ENCODE assay signal across 8 cellular contexts in the genomic region with DNA sequence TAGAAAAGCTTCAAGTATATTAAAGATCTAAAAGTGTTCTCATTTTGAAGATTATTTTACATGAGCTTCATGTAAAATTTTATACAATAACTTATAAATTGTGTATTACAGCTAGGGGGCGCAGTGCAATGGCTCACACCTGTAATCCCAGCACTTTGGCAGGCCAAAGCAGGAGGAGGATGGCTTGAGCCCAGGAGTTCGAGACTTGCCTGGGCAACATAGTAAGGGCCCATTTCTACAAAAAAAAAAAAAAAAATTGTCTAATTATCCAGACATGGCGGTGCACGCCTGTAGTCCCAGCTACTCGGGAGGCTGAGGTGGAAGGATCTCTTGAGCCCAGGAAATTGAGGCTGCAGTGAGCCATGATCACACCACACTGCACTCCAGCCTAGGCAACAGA. TPM values are rescaled to one million over a fixed set of nuclear protein-coding genes. Genes with fewer than 3 reads are reported as not detected.
DNase-seq lines count a peak whose midpoint lies in the region; ATAC-seq and TF ChIP-seq lines count a peak whose summit lies in the region.

No MANE protein-coding gene starts in this region.

- H3K36me3 Mint-ChIP-seq in activated naive CD4-positive, alpha-beta T cell treated with anti-CD3 and anti-CD28 coated beads, Interleukin-2, amount 50 U/mL, for 72 hours, result no peaks in the 10 kb centered on the region

- H3K4me3 ChIP-seq in OCI-LY7 (ENCODE audit: low read depth, low read length, poor library complexity, severe bottlenecking) (no peak overlapping the region), kidney epithelial cell (ENCODE audit: low read depth, low read length) (no peak overlapping the region)

- CTCF ChIA-PET in OCI-LY7 (lab: Charles Lee; ENCODE audit: unreplicated experiment), result interaction anchor here (0.6 to 1.1 kb wide), 3 partner anchors 12 to 136 kb away, joined by 3 read pairs; no protein-coding TSS in a partner anchor

- TF ChIP-seq CTCF in OCI-LY7 (conservative IDR thresholded peaks at IDR 0.05; ENCODE audit: low read length) (peak; percentile 88), kidney epithelial cell (IDR thresholded peaks at IDR 0.05; ENCODE audit: insufficient read depth, low read length, poor library complexity, severe bottlenecking) (peak; percentile 48)

- H3K4me1 ChIP-seq in OCI-LY7 (ENCODE audit: insufficient read depth, low read length, poor library complexity, severe bottlenecking), result no peaks in the 10 kb centered on the region

- no peaks in the 10 kb centered on the region for H3K9me2 ChIP-seq in OCI-LY7 (ENCODE audit: insufficient read depth, low read length)

- no peak overlapping the region for H2AFZ ChIP-seq in OCI-LY7 (ENCODE audit: low read length)

- no peaks in the 10 kb centered on the region for H3K9me3 Mint-ChIP-seq in activated naive CD4-positive, alpha-beta T cell treated with anti-CD3 and anti-CD28 coated beads, Interleukin-2, amount 50 U/mL, for 72 hours

- no peaks in the 10 kb centered on the region for H3K79me2 ChIP-seq in OCI-LY7 (ENCODE audit: insufficient read depth, low read depth, low read length)

- no peaks in the 10 kb centered on the region for H4K20me1 ChIP-seq in OCI-LY7 (ENCODE audit: insufficient read depth, low read length)

- DNase-seq in stimulated activated naive CD4-positive, alpha-beta T cell (lab: John Stamatoyannopoulos, UW), result peak in 5 of 6 experiments; percentile 5 to 58 (median 29)
- DNase-seq in stimulated activated naive CD4-positive, alpha-beta T cell treated with Interleukin-2 at 50 U/mL for 16 hours (lab: John Stamatoyannopoulos, UW), result no peak
- peak; percentile 64 for DNase-seq in OCI-LY7 (ENCODE audit: low spot score)
- DNase-seq in activated naive CD4-positive, alpha-beta T cell treated with anti-CD3 and anti-CD28 coated beads, Interleukin-2, amount 50 U/mL, for 72 hours (ENCODE audit: low spot score in 2 of 2), result peak in 1 of 2 donors; percentile 41
- no peak for DNase-seq in kidney epithelial cell (ENCODE audit: low read depth)
- peak; percentile 4 to 16 for DNase-seq in stimulated activated CD8-positive, alpha-beta memory T cell treated with anti-CD3 and anti-CD28 coated beads, Interleukin-7, amount 100 ng/mL, for 4 hours (ENCODE audit: low read depth in 2 of 2)
- DNase-seq in ecto neural progenitor cell (ENCODE audit: low spot score), result no peak
- DNase-seq in DMS79 (lab: John Stamatoyannopoulos, UW), result no peak

- H3K36me3 ChIP-seq in OCI-LY7 (ENCODE audit: insufficient read depth, low read length) (peaks cover 58% of the 10 kb centered on the region), kidney epithelial cell (ENCODE audit: control insufficient read depth, insufficient read depth, low read length) (no peaks in the 10 kb centered on the region)

- no TSS peak for BruUV-seq in OCI-LY7 (replicated peaks; lab: Mats Ljungman, UMichigan)

- POLR2A ChIA-PET in OCI-LY7 (lab: Charles Lee), result interaction anchor here (0.6 to 1.9 kb wide), 5 partner anchors 16 to 283 kb away, joined by 3 to 5 read pairs (median 3); partner anchors contain the start of gene YME1L1

- H3K9me3 ChIP-seq in OCI-LY7 (ENCODE audit: low read length), result no peaks in the 10 kb centered on the region

- peak; percentile 51 to 56 for ATAC-seq in activated naive CD4-positive, alpha-beta T cell treated with anti-CD3 and anti-CD28 coated beads, Interleukin-2, amount 50 U/mL, for 72 hours

- no peaks in the 10 kb centered on the region for H3K27me3 ChIP-seq in kidney epithelial cell (ENCODE audit: control insufficient read depth, insufficient read depth, low read length)

- H3K27ac ChIP-seq in OCI-LY7 (ENCODE audit: low read depth, low read length, poor library complexity, severe bottlenecking), result no peak overlapping the region

- no peak overlapping the region for H3K27ac Mint-ChIP-seq in activated naive CD4-positive, alpha-beta T cell treated with anti-CD3 and anti-CD28 coated beads, Interleukin-2, amount 50 U/mL, for 72 hours

- intact Hi-C loops in OCI-LY7 (cut with micrococcal nuclease; ENCODE audit: unreplicated experiment), result loop anchor here (2.0 to 5.0 kb wide), 2 partner anchors 47 to 137 kb away; no protein-coding TSS in a partner anchor

- no peak overlapping the region for H3K4me2 ChIP-seq in OCI-LY7 (ENCODE audit: low read length)

RNA-seq across cellular contexts. Expression of gene ACBD5, which starts 16.6 kb away (rescaled TPM):
- total RNA-seq in OCI-LY7 (2014; rRNA removed; shearing (Covaris generic)), result 10.8 and 12.4 TPM in 2 replicates
- total RNA-seq in OCI-LY7 (2022) (20.0 and 20.4 TPM in 2 replicates), kidney epithelial cell (24.6 and 27.9 TPM in 2 replicates)
- 10 to 100 TPM; 15.4 to 16.0 TPM for total RNA-seq in activated naive CD4-positive, alpha-beta T cell treated with anti-CD3 and anti-CD28 coated beads, Interleukin-2, amount 50 U/mL, for 72 hours

Comparison
In these comparisons a context has a peak if more than half of its experiments do, and no peak if none do; other contexts are left out.
1. DNase-seq: peak in stimulated activated naive CD4-positive, alpha-beta T cell (5 of 6), OCI-LY7 (single experiment) and stimulated activated CD8-positive, alpha-beta memory T cell treated with anti-CD3 and anti-CD28 coated beads, Interleukin-7, amount 100 ng/mL, for 4 hours (2 of 2); none in stimulated activated naive CD4-positive, alpha-beta T cell treated with Interleukin-2 at 50 U/mL for 16 hours (single experiment), kidney epithelial cell (single experiment), ecto neural progenitor cell (single experiment) and DMS79 (single experiment).